In the genomic region with DNA sequence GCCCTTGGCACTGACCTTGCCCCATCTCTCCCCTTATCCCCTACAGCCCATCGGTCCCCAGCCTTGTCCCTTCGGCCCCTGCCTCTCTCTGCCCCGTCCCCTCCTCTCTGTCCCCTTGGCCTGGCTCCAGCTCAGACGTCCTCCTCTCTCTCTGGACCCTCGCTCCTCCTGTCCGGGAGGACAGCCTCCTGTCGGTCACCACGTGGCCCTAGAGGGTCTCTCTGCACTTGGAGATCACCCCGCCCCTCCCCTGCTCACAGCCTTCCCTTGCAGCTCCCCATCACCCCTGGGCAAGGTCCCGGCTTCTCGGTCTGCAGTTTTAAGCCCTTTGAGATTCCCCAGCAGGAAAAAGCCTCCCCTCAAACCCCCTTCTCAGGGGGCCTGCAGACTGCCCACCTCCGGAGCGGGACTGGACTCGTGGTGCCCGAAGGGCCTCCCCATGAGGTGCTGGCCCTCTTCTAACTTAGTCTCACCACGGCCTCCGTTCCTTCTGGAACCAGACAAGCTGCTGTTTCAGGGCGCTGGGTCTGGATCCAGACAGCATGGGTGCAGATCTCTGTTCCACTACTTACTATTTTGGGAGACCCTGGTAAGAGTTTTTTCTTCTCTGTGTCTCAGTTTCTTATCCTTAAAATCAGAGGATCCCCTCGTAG, we compare ENCODE assay signal across 2 cellular contexts.
TF ChIP-seq lines count a peak whose summit lies in the region.

No MANE protein-coding gene starts in this region.

TF ChIP-seq in IMR-90, 13 proteins besides CTCF, POLR2A, EP300 and RAD21:
- TF ChIP-seq BHLHE40 (IDR thresholded peaks at IDR 0.05; ENCODE audit: low read depth, low read length) (no peak), MXI1 (IDR thresholded peaks at IDR 0.05; ENCODE audit: borderline replicate concordance, low read depth, low read length) (no peak), CHD1 (IDR thresholded peaks at IDR 0.05; ENCODE audit: low read depth, low read length) (no peak), NFE2L2 (IDR thresholded peaks at IDR 0.05; ENCODE audit: low read depth, low read length) (no peak), RCOR1 (IDR thresholded peaks at IDR 0.05; ENCODE audit: insufficient replicate concordance, low read length) (no peak)

TF ChIP-seq in neural cell, 6 proteins besides CTCF, POLR2A, EP300 and RAD21:
- TF ChIP-seq SMC3 (conservative IDR thresholded peaks at IDR 0.05; ENCODE audit: poor library complexity) (no peak), POLR2AphosphoS5 (IDR thresholded peaks at IDR 0.05) (no peak), TAF1 (IDR thresholded peaks at IDR 0.05; ENCODE audit: low read depth) (no peak), EZH2 (IDR thresholded peaks at IDR 0.05; ENCODE audit: borderline replicate concordance, insufficient read depth, low read length, poor library complexity, severe bottlenecking) (no peak), MXI1 (conservative IDR thresholded peaks at IDR 0.05; ENCODE audit: poor library complexity, severe bottlenecking) (no peak), REST (IDR thresholded peaks at IDR 0.05; ENCODE audit: borderline replicate concordance) (no peak)
